In genomic region chr17:6823011-6823442, GRCh38 we compare ENCODE assay signal across 17 cellular contexts. TPM values are rescaled to one million over a fixed set of nuclear protein-coding genes. Genes with fewer than 3 reads are reported as not detected.
DNase-seq lines count a peak whose midpoint lies in the region; ATAC-seq, FAIRE-seq and TF ChIP-seq lines count a peak whose summit lies in the region.
"Had no signal": no experiment of that assay in that cellular context is flagged by ENCODE, and none has a peak within 500 bp of the region (broad histone marks: within the 10 kb centered on the region; RNA-seq: fewer than 3 reads in every experiment).

No MANE protein-coding gene starts in this region.

- TF ChIP-seq CTCF in osteoblast (IDR thresholded peaks at IDR 0.05; ENCODE audit: extremely low read depth, low read depth, low read length): no peak

- no peaks in the 10 kb centered on the region for H4K20me1 ChIP-seq in osteoblast (ENCODE audit: insufficient read depth, low read length)

- peaks cover 11 to 45% (median 35%) of the 10 kb centered on the region in 5 donors for H3K27me3 Mint-ChIP-seq in naive thymus-derived CD4-positive, alpha-beta T cell

- no peak overlapping the region for H3K4me3 Mint-ChIP-seq in naive thymus-derived CD4-positive, alpha-beta T cell
- H3K4me3 Mint-ChIP-seq: activated CD4-positive, alpha-beta memory T cell treated with anti-CD3 and anti-CD28 coated beads, Interleukin-2, amount 10 ng/mL, durations not matched to agents 7 days and 5 days; CD14-positive monocyte had no signal

- peaks cover 3% of the 10 kb centered on the region for H3K9me3 ChIP-seq in osteoblast (ENCODE audit: low read depth, low read length)
- no peaks in the 10 kb centered on the region for H3K9me3 ChIP-seq in naive thymus-derived CD4-positive, alpha-beta T cell (ENCODE audit: control insufficient read depth in 2 of 3, low read length in 3 of 3)
- H3K9me3 ChIP-seq: Peyer's patch had no signal

- H3K36me3 Mint-ChIP-seq in naive thymus-derived CD4-positive, alpha-beta T cell: peaks cover 0 to 3% (median 0%) of the 10 kb centered on the region in 5 donors
- H3K36me3 Mint-ChIP-seq: CD14-positive monocyte had no signal

- H3K4me3 ChIP-seq in osteoblast (ENCODE audit: insufficient read depth, low read length): no peak overlapping the region
- no peak overlapping the region for H3K4me3 ChIP-seq in naive thymus-derived CD4-positive, alpha-beta T cell (ENCODE audit: low read length)
- H3K4me3 ChIP-seq: lung, Peyer's patch had no signal

- DNase-seq in EL (peak; percentile 61), RCC 7860 (ENCODE audit: low spot score) (peak; percentile 46), fibroblast of gingiva (ENCODE audit: low read depth) (peak; percentile 47), osteoblast (ENCODE audit: insufficient read length, low spot score, missing footprints) (peak; percentile 84), SW 1271 (lab: John Stamatoyannopoulos, UW) (no peak)
- no peak for DNase-seq in naive thymus-derived CD4-positive, alpha-beta T cell
- DNase-seq in activated CD4-positive, alpha-beta T cell treated with anti-CD3 and anti-CD28 coated beads, Interleukin-2, amount 50 U/mL, for 4 hours: no peak
- DNase-seq: activated CD4-positive, alpha-beta memory T cell treated with anti-CD3 and anti-CD28 coated beads, Interleukin-2, amount 10 ng/mL, durations not matched to agents 7 days and 5 days; activated gamma-delta T cell treated with Interleukin-2 at 50 U/mL for 16 hours; MM.1S; NCI-H446 treated with DMSO at 0.1 percent for 48 hours; Peyer's patch had no signal

- H2AFZ ChIP-seq in osteoblast (ENCODE audit: low read length): peak overlapping the region; percentile 42
- H2AFZ ChIP-seq: parathyroid adenoma had no signal

- no peak for FAIRE-seq in RCC 7860 (lab: Jason Lieb, UNC)

- H3K9me3 Mint-ChIP-seq in naive thymus-derived CD4-positive, alpha-beta T cell: no peaks in the 10 kb centered on the region
- H3K9me3 Mint-ChIP-seq: activated CD4-positive, alpha-beta memory T cell treated with anti-CD3 and anti-CD28 coated beads, Interleukin-2, amount 10 ng/mL, durations not matched to agents 7 days and 5 days had no signal

- ATAC-seq in GM18861 (IDR thresholded peaks at IDR 0.05; ENCODE audit: unreplicated experiment): no peak
- no peak for ATAC-seq in naive thymus-derived CD4-positive, alpha-beta T cell

- H3K36me3 ChIP-seq in osteoblast (ENCODE audit: insufficient read depth, low read length): no peaks in the 10 kb centered on the region
- no peaks in the 10 kb centered on the region for H3K36me3 ChIP-seq in naive thymus-derived CD4-positive, alpha-beta T cell (ENCODE audit: control insufficient read depth in 2 of 3, insufficient read depth in 3 of 3, low read length in 3 of 3)
- H3K36me3 ChIP-seq: Peyer's patch had no signal

- intact Hi-C loops in naive thymus-derived CD4-positive, alpha-beta T cell (cut with micrococcal nuclease): no loop called here

- H3K4me1 ChIP-seq in osteoblast (ENCODE audit: insufficient read depth, low read length): peaks cover 10% of the 10 kb centered on the region
- H3K4me1 ChIP-seq in naive thymus-derived CD4-positive, alpha-beta T cell (ENCODE audit: control insufficient read depth in 2 of 2, insufficient read depth in 2 of 2, low read length in 2 of 2): no peaks in the 10 kb centered on the region
- H3K4me1 ChIP-seq: parathyroid adenoma, Peyer's patch had no signal

- peaks cover 9% of the 10 kb centered on the region for H3K27me3 ChIP-seq in osteoblast (ENCODE audit: insufficient read depth, low read length)
- H3K27me3 ChIP-seq in naive thymus-derived CD4-positive, alpha-beta T cell (ENCODE audit: control insufficient read depth in 2 of 2, insufficient read depth in 2 of 2, low read length in 2 of 2): no peaks in the 10 kb centered on the region
- H3K27me3 ChIP-seq: Peyer's patch had no signal

- H3K27ac Mint-ChIP-seq in naive thymus-derived CD4-positive, alpha-beta T cell: no peak overlapping the region
- H3K27ac Mint-ChIP-seq: activated CD4-positive, alpha-beta memory T cell treated with anti-CD3 and anti-CD28 coated beads, Interleukin-2, amount 10 ng/mL, durations not matched to agents 7 days and 5 days; CD14-positive monocyte had no signal

- no peaks in the 10 kb centered on the region for H3K4me1 Mint-ChIP-seq in naive thymus-derived CD4-positive, alpha-beta T cell
- H3K4me1 Mint-ChIP-seq: activated CD4-positive, alpha-beta memory T cell treated with anti-CD3 and anti-CD28 coated beads, Interleukin-2, amount 10 ng/mL, durations not matched to agents 7 days and 5 days; CD14-positive monocyte had no signal

- CTCF ChIA-PET in naive thymus-derived CD4-positive, alpha-beta T cell (lab: Charles Lee): no interaction called here

- no peak overlapping the region for H3K27ac ChIP-seq in osteoblast (ENCODE audit: low read depth, low read length)
- H3K27ac ChIP-seq in naive thymus-derived CD4-positive, alpha-beta T cell (ENCODE audit: low read depth, low read length): no peak overlapping the region
- H3K27ac ChIP-seq: parathyroid adenoma, Peyer's patch had no signal

- peak overlapping the region; percentile 41 for H3K4me2 ChIP-seq in osteoblast (ENCODE audit: insufficient read depth, low read length)

- POLR2A ChIA-PET in naive thymus-derived CD4-positive, alpha-beta T cell (lab: Charles Lee): no interaction called here

- H3K79me2 ChIP-seq in osteoblast (ENCODE audit: insufficient read depth, low read length): no peaks in the 10 kb centered on the region
- H3K79me2 ChIP-seq: parathyroid adenoma had no signal

RNA-seq across cellular contexts. Expression of gene TEKT1, which starts 8.5 kb away (rescaled TPM):
- not detected in 2 replicates for total RNA-seq in osteoblast
- total RNA-seq in naive thymus-derived CD4-positive, alpha-beta T cell: not detected
- not detected for polyA plus RNA-seq in naive thymus-derived CD4-positive, alpha-beta T cell
- total RNA-seq: activated CD4-positive, alpha-beta memory T cell treated with anti-CD3 and anti-CD28 coated beads, Interleukin-2, amount 10 ng/mL, durations not matched to agents 7 days and 5 days; chondrocyte; Peyer's patch had no signal
- polyA plus RNA-seq: CD14-positive monocyte had no signal

RNA-seq across cellular contexts. Expression of gene FBXO39, which starts 47.0 kb away (rescaled TPM):
- total RNA-seq in osteoblast: 0.36 and 0.59 TPM in 2 replicates
- 1 to 10 TPM in 1 of 5 experiments, under 1 TPM in 4; 0.30 to 7.4 (median 0.66) TPM for total RNA-seq in naive thymus-derived CD4-positive, alpha-beta T cell
- polyA plus RNA-seq in naive thymus-derived CD4-positive, alpha-beta T cell: under 1 TPM; 0.27 to 0.38 TPM
- total RNA-seq: chondrocyte, lung had no signal
- polyA plus RNA-seq: CD14-positive monocyte had no signal

Comparison
In these comparisons a context has a peak if more than half of its experiments do, and no peak if none do; other contexts are left out.
1. DNase-seq: peak in EL (single experiment), RCC 7860 (single experiment), fibroblast of gingiva (single experiment) and osteoblast (single experiment); none in naive thymus-derived CD4-positive, alpha-beta T cell (0 of 9), activated CD4-positive, alpha-beta T cell treated with anti-CD3 and anti-CD28 coated beads, Interleukin-2, amount 50 U/mL, for 4 hours (0 of 2) and SW 1271 (0 of 2).